Comparison of ENCODE assay signal across 17 cellular contexts in the genomic region with DNA sequence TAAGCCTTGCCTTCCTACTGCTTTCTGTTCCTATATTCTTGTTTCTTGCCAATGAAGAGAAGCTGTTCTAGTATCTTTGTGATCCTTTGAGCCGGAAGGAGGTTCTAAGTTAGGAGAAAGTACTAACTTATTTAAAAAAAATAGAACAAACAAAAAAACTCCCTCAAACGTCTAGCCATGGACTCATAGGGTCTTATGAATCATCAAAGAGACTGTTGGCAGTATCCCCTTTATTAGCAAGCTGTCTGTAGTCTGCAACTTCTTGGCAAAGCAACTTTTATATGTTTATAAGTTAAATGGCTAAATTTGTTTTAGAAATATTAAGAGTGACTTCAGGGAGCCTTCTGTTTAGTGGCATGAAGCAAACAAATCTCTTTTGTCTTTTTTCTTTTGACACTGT.
DNase-seq lines count a peak whose midpoint lies in the region; ATAC-seq and TF ChIP-seq lines count a peak whose summit lies in the region.
"Had no signal": no experiment of that assay in that cellular context is flagged by ENCODE, and none has a peak within 500 bp of the region (broad histone marks: within the 10 kb centered on the region; RNA-seq: fewer than 3 reads in every experiment).

No MANE protein-coding gene starts in this region.

- intact Hi-C loops in IMR-90 (cut with micrococcal nuclease): no loop called here

- H3K23ac ChIP-seq in IMR-90 (ENCODE audit: low read depth, low read length): no peak overlapping the region
- H3K23ac ChIP-seq in trophoblast cell (ENCODE audit: low read length): no peak overlapping the region

- peaks cover 0 to 3% of the 10 kb centered on the region in 2 experiments; a peak in 1 of 4 replicates for H3K79me1 ChIP-seq in IMR-90 (ENCODE audit: low read depth in 1 of 2, low read length in 2 of 2)
- peaks cover 2% of the 10 kb centered on the region for H3K79me1 ChIP-seq in trophoblast cell (ENCODE audit: low read length)

- TF ChIP-seq POLR2A in IMR-90 (IDR thresholded peaks at IDR 0.05; ENCODE audit: low read depth, low read length): no peak

- TF ChIP-seq CTCF in IMR-90 (conservative IDR thresholded peaks at IDR 0.05; ENCODE audit: low read depth, low read length): no peak
- TF ChIP-seq CTCF in astrocyte of the spinal cord (IDR thresholded peaks at IDR 0.05; ENCODE audit: low read depth, low read length): no peak

- H2AK9ac ChIP-seq in IMR-90 (replicated peaks; ENCODE audit: low read depth, low read length, poor library complexity): no peak overlapping the region

- H3K9ac ChIP-seq in IMR-90 (ENCODE audit: low read depth, low read length) (no peak overlapping the region), trophoblast cell (ENCODE audit: low read length) (no peak overlapping the region)

- H3K4me1 ChIP-seq in IMR-90 (ENCODE audit: control insufficient read depth, insufficient read depth, low read length) (peaks cover 5% of the 10 kb centered on the region), trophoblast cell (ENCODE audit: control insufficient read depth in 1 of 2, insufficient read depth in 2 of 2, low read length in 2 of 2) (peaks cover 2 to 3% of the 10 kb centered on the region in 2 experiments)
- H3K4me1 ChIP-seq: thyroid gland had no signal

- no peak overlapping the region for H4K12ac ChIP-seq in trophoblast cell (ENCODE audit: low read depth, low read length)

- CTCF ChIA-PET in IMR-90 (lab: Yijun Ruan, JAX): no interaction called here

- H3K27ac ChIP-seq in IMR-90 (ENCODE audit: insufficient read depth, low read length) (no peak overlapping the region), trophoblast cell (ENCODE audit: low read depth, low read length) (peak overlapping the region; percentile 77)
- H3K27ac ChIP-seq: hepatocyte, pancreas, thyroid gland had no signal

- in situ Hi-C loops in IMR-90 (cut with MboI; ENCODE audit: low sequenced_read_pairs): no loop called here
- in situ Hi-C loops in astrocyte of the spinal cord (cut with HindIII; ENCODE audit: low sequenced_read_pairs): no loop called here

- H4K91ac ChIP-seq in IMR-90 (ENCODE audit: insufficient read depth, low read depth, low read length) (no peak overlapping the region), trophoblast cell (ENCODE audit: low read depth, low read length) (no peak overlapping the region)

- POLR2A ChIA-PET in IMR-90 (lab: Charles Lee; ENCODE audit: unreplicated experiment): no interaction called here

- H3K9me1 ChIP-seq in IMR-90 (ENCODE audit: insufficient read depth, low read length): no peaks in the 10 kb centered on the region; the same call in 1 of the 2 replicates

- no CpG with 5 or more reads among the region's 2 CpGs for WGBS in IMR-90 (ENCODE audit: extremely low coverage in 2 of 2, insufficient read length in 1 of 2), 2 experiments
- WGBS in trophoblast cell (ENCODE audit: extremely low coverage, insufficient coverage, insufficient read length): no CpG with 5 or more reads among the region's 2 CpGs

- no peak for TF ChIP-seq RAD21 in IMR-90 (IDR thresholded peaks at IDR 0.05; ENCODE audit: low read length)

- no peak overlapping the region for H4K5ac ChIP-seq in IMR-90 (ENCODE audit: low read depth, low read length)

- no peak overlapping the region for H3K56ac ChIP-seq in IMR-90 (ENCODE audit: extremely low read depth, insufficient read depth, low read length)

- no peak overlapping the region for H2BK15ac ChIP-seq in IMR-90 (ENCODE audit: low read depth, low read length)

- H3K36me3 ChIP-seq in IMR-90 (ENCODE audit: control insufficient read depth, insufficient read depth, low read length) (no peaks in the 10 kb centered on the region), trophoblast cell (ENCODE audit: control insufficient read depth in 1 of 2, insufficient read depth in 2 of 2, low read length in 2 of 2) (peaks cover 0 to 2% of the 10 kb centered on the region in 2 experiments)
- H3K36me3 ChIP-seq: pancreas, thyroid gland had no signal

- H4K20me1 ChIP-seq in IMR-90 (ENCODE audit: insufficient read depth, low read length): no peaks in the 10 kb centered on the region

- H4K8ac ChIP-seq in IMR-90 (ENCODE audit: low read depth in 2 of 2, low read length in 2 of 2) (no peak overlapping the region), trophoblast cell (ENCODE audit: low read depth, low read length) (no peak overlapping the region)

- no peak overlapping the region for H2AFZ ChIP-seq in IMR-90 (replicated peaks; ENCODE audit: low read length, poor library complexity)
- no peak overlapping the region for H2AFZ ChIP-seq in trophoblast cell (ENCODE audit: insufficient read depth, low read length, poor library complexity)
- H2AFZ ChIP-seq: hepatocyte had no signal

- DNase-seq in EH (ENCODE audit: low read depth): peak; percentile 56
- peak; percentile 75 for DNase-seq in IMR-90
- DNase-seq in astrocyte of the spinal cord (ENCODE audit: low read depth, low spot score): peak; percentile 60
- no peak for DNase-seq in trophoblast cell
- DNase-seq in Kasumi-1 (lab: John Stamatoyannopoulos, UW): no peak
- no peak for DNase-seq in CD1c-positive myeloid dendritic cell (ENCODE audit: extremely low spot score)
- DNase-seq: activated CD8-positive, alpha-beta memory T cell treated with anti-CD3 and anti-CD28 coated beads for 24 hours; activated naive CD8-positive, alpha-beta T cell treated with anti-CD3 and anti-CD28 coated beads, Interleukin-2, amount 10 ng/mL, durations not matched to agents 7 days and 5 days; CD8-positive, alpha-beta T cell; erythroblast; NCI-H2107; pancreas; SHP77; T1000; thyroid gland had no signal

- H3K4me2 ChIP-seq in IMR-90 (ENCODE audit: low read depth, low read length): peak overlapping the region; percentile 57; the same call in 1 of the 2 replicates
- H3K4me2 ChIP-seq in trophoblast cell (ENCODE audit: low read length): no peak overlapping the region
- H3K4me2 ChIP-seq: hepatocyte had no signal

- dilution Hi-C loops in IMR-90 (cut with HindIII; ENCODE audit: low sequenced_read_pairs, unreplicated experiment): no loop called here

- no peaks in the 10 kb centered on the region for H3K27me3 ChIP-seq in IMR-90 (ENCODE audit: control insufficient read depth, insufficient read depth, low read length)
- H3K27me3 ChIP-seq in trophoblast cell (ENCODE audit: insufficient read depth, low read length): no peaks in the 10 kb centered on the region
- H3K27me3 ChIP-seq: hepatocyte, pancreas, thyroid gland had no signal

- no peak overlapping the region for H2BK20ac ChIP-seq in IMR-90 (ENCODE audit: low read depth, low read length)

- BruUV-seq in IMR-90 (replicated peaks; lab: Mats Ljungman, UMichigan): no TSS peak

- H3K79me2 ChIP-seq in trophoblast cell (ENCODE audit: control insufficient read depth, insufficient read depth, low read length, poor library complexity): no peaks in the 10 kb centered on the region
- H3K79me2 ChIP-seq: hepatocyte had no signal

- no peak overlapping the region for H2BK120ac ChIP-seq in IMR-90 (ENCODE audit: low read depth, low read length)
- H2BK120ac ChIP-seq in trophoblast cell (ENCODE audit: insufficient read depth, low read length, poor library complexity): no peak overlapping the region

- H3K4ac ChIP-seq in IMR-90 (ENCODE audit: low read depth, low read length) (no peak overlapping the region), trophoblast cell (ENCODE audit: low read depth, low read length) (no peak overlapping the region)

- no peak overlapping the region for H2AK5ac ChIP-seq in IMR-90 (ENCODE audit: low read depth, low read length)
- H2AK5ac ChIP-seq in trophoblast cell (ENCODE audit: low read length): no peak overlapping the region

- no peak overlapping the region for H3K4me3 ChIP-seq in IMR-90 (ENCODE audit: insufficient read depth, low read depth, low read length)
- no peak overlapping the region for H3K4me3 ChIP-seq in astrocyte of the spinal cord (ENCODE audit: low read depth, low read length)
- H3K4me3 ChIP-seq in trophoblast cell (ENCODE audit: low read depth, low read length): no peak overlapping the region
- H3K4me3 ChIP-seq: hepatocyte, pancreas, thyroid gland had no signal

- H2BK5ac ChIP-seq in IMR-90 (ENCODE audit: low read depth, low read length, poor library complexity, severe bottlenecking) (peak overlapping the region; percentile 45), trophoblast cell (ENCODE audit: low read depth, low read length, poor library complexity) (no peak overlapping the region)

- ATAC-seq in IMR-90 (ENCODE audit: low read depth) (peak; percentile 79), HG02623 (IDR thresholded peaks at IDR 0.05; ENCODE audit: unreplicated experiment) (no peak)
- ATAC-seq: CD8-positive, alpha-beta T cell; pancreas had no signal

- no peak overlapping the region for H3K14ac ChIP-seq in IMR-90 (replicated peaks; ENCODE audit: low read depth, low read length)
- H3K14ac ChIP-seq in trophoblast cell (ENCODE audit: low read length): no peak overlapping the region

- H3K18ac ChIP-seq in IMR-90 (ENCODE audit: low read depth, low read length) (no peak overlapping the region), trophoblast cell (ENCODE audit: low read length) (no peak overlapping the region)

- no peak overlapping the region for H2BK12ac ChIP-seq in trophoblast cell (ENCODE audit: low read length)

- H3K9me3 ChIP-seq in IMR-90 (ENCODE audit: control insufficient read depth, insufficient read depth, low read length): no peaks in the 10 kb centered on the region
- H3K9me3 ChIP-seq in trophoblast cell (ENCODE audit: insufficient read depth, low read depth, low read length): no peaks in the 10 kb centered on the region
- H3K9me3 ChIP-seq: pancreas, thyroid gland had no signal

TF ChIP-seq in IMR-90, 13 proteins besides CTCF, POLR2A, EP300 and RAD21:
- TF ChIP-seq MXI1 (IDR thresholded peaks at IDR 0.05; ENCODE audit: borderline replicate concordance, low read depth, low read length) (no peak), FOS (IDR thresholded peaks at IDR 0.05; ENCODE audit: low read depth, low read length) (peak; percentile 18; the same call in 1 of the 2 replicates)
TF ChIP-seq in IMR-90: peak in this region for 1.

Comparison
In these comparisons a context has a peak if more than half of its experiments do, and no peak if none do; other contexts are left out.
1. DNase-seq: peak in EH (single experiment), IMR-90 (single experiment) and astrocyte of the spinal cord (single experiment); none in trophoblast cell (0 of 2), Kasumi-1 (0 of 2) and CD1c-positive myeloid dendritic cell (single experiment).